In genomic region chr3:23915537-23916108, GRCh38 we compare ENCODE assay signal across 8 cellular contexts. TPM values are rescaled to one million over a fixed set of nuclear protein-coding genes. Genes with fewer than 3 reads are reported as not detected.
DNase-seq lines count a peak whose midpoint lies in the region; FAIRE-seq and TF ChIP-seq lines count a peak whose summit lies in the region.

No MANE protein-coding gene starts in this region.

- peaks cover 35% of the 10 kb centered on the region for H3K36me3 ChIP-seq in HUES64 (ENCODE audit: insufficient read depth, low read length)
- H3K36me3 ChIP-seq in keratinocyte (ENCODE audit: control insufficient read depth in 2 of 2, extremely low read depth in 1 of 2, insufficient read depth in 2 of 2, low read length in 2 of 2): peaks cover 7 to 24% of the 10 kb centered on the region in 2 experiments

- H3K27me3 ChIP-seq in HUES64 (ENCODE audit: insufficient read depth, low read length) (peaks cover 6% of the 10 kb centered on the region), keratinocyte (ENCODE audit: control insufficient read depth, extremely low read depth, insufficient read depth, low read length) (no peaks in the 10 kb centered on the region)

- peaks cover 18% of the 10 kb centered on the region for H3K4me1 ChIP-seq in HUES64 (ENCODE audit: insufficient read depth, low read length)
- H3K4me1 ChIP-seq in keratinocyte (ENCODE audit: control insufficient read depth, extremely low read depth, insufficient read depth, low read length): peaks cover 16% of the 10 kb centered on the region

- H3K4me3 Mint-ChIP-seq in CD14-positive monocyte: peak overlapping the region; percentile 96 to 97
- H3K4me3 Mint-ChIP-seq in activated T-helper 2 cell treated with anti-CD3 and anti-CD28 coated beads, Interferon-gamma antibody, Interleukin-2, Interleukin-4, amounts not matched to agents 10 μg/mL and 5 μg/mL and 100 μg/mL, durations not matched to agents 14 hours and 24 hours and 36 hours (ENCODE audit: low read depth): peak overlapping the region; percentile 96

- no peaks in the 10 kb centered on the region for H3K9me1 ChIP-seq in keratinocyte (ENCODE audit: control insufficient read depth, extremely low read depth, insufficient read depth, low read length)

- intact Hi-C loops in CD14-positive monocyte (cut with micrococcal nuclease): loop anchor here (2.0 to 10.0 kb wide), 2 partner anchors 29 to 49 kb away; partner anchors contain the start of gene NR1D2 (in 1 of the 2)
- intact Hi-C loops in activated T-helper 2 cell treated with anti-CD3 and anti-CD28 coated beads, Interferon-gamma antibody, Interleukin-2, Interleukin-4, amounts not matched to agents 10 μg/mL and 5 μg/mL and 100 μg/mL, durations not matched to agents 14 hours and 24 hours and 36 hours (cut with micrococcal nuclease): loop anchor here (2.0 kb wide), 1 partner anchor 1749 kb away; the partner anchor contains the start of gene TOP2B

- peaks cover 30 to 31% of the 10 kb centered on the region in 2 donors for H3K36me3 Mint-ChIP-seq in CD14-positive monocyte
- peaks cover 39% of the 10 kb centered on the region for H3K36me3 Mint-ChIP-seq in activated T-helper 2 cell treated with anti-CD3 and anti-CD28 coated beads, Interferon-gamma antibody, Interleukin-2, Interleukin-4, amounts not matched to agents 10 μg/mL and 5 μg/mL and 100 μg/mL, durations not matched to agents 14 hours and 24 hours and 36 hours (ENCODE audit: low read depth)

- peak overlapping the region in 2 of 7 donors; percentile 2 to 12 for H3K27ac Mint-ChIP-seq in CD14-positive monocyte
- no peak overlapping the region for H3K27ac Mint-ChIP-seq in activated T-helper 2 cell treated with anti-CD3 and anti-CD28 coated beads, Interferon-gamma antibody, Interleukin-2, Interleukin-4, amounts not matched to agents 10 μg/mL and 5 μg/mL and 100 μg/mL, durations not matched to agents 14 hours and 24 hours and 36 hours

- no peak for FAIRE-seq in keratinocyte (lab: Jason Lieb, UNC)

- peak overlapping the region; percentile 83 for H3K4me2 ChIP-seq in keratinocyte (ENCODE audit: control insufficient read depth, extremely low read depth, insufficient read depth, low read depth, low read length)

- H3K9ac ChIP-seq in HUES64 (ENCODE audit: low read depth, low read length): peak overlapping the region; percentile 87
- H3K9ac ChIP-seq in keratinocyte (ENCODE audit: control insufficient read depth, extremely low read depth, insufficient read depth, low read length): peak overlapping the region; percentile 97

- no peak overlapping the region for H2AFZ ChIP-seq in keratinocyte (ENCODE audit: control insufficient read depth, low read length)

- TF ChIP-seq CTCF in CD14-positive monocyte (IDR thresholded peaks at IDR 0.05) (no peak), keratinocyte (optimal IDR thresholded peaks at IDR 0.05 in 1 of 3, IDR thresholded peaks at IDR 0.05 in 1 of 3, conservative IDR thresholded peaks at IDR 0.05 in 1 of 3; ENCODE audit: extremely low read depth in 1 of 3, insufficient read depth in 2 of 3, low read length in 3 of 3) (no peak)

- H3K9me3 Mint-ChIP-seq in CD14-positive monocyte: peaks cover 0 to 2% (median 0%) of the 10 kb centered on the region in 7 donors
- H3K9me3 Mint-ChIP-seq in activated T-helper 2 cell treated with anti-CD3 and anti-CD28 coated beads, Interferon-gamma antibody, Interleukin-2, Interleukin-4, amounts not matched to agents 10 μg/mL and 5 μg/mL and 100 μg/mL, durations not matched to agents 14 hours and 24 hours and 36 hours: no peaks in the 10 kb centered on the region

- DNase-seq in CD14-positive monocyte (ENCODE audit: low spot score) (no peak), keratinocyte (ENCODE audit: low read depth, low spot score) (no peak), superior temporal gyrus (ENCODE audit: extremely low spot score) (peak; percentile 65), cortex of kidney (lab: John Stamatoyannopoulos, UW) (no peak), GM03348 (ENCODE audit: low spot score) (no peak), germinal center (ENCODE audit: low spot score) (no peak)
- no peak for DNase-seq in activated T-helper 2 cell treated with anti-CD3 and anti-CD28 coated beads, Interferon-gamma antibody, Interleukin-2, Interleukin-4, amounts not matched to agents 10 μg/mL and 5 μg/mL and 100 μg/mL, durations not matched to agents 14 hours and 24 hours and 36 hours (ENCODE audit: low spot score)

- WGBS in HUES64: 39% methylated on average over 7 of the region's 7 CpGs

- peaks cover 17% of the 10 kb centered on the region for H4K20me1 ChIP-seq in keratinocyte (ENCODE audit: control insufficient read depth, extremely low read depth, insufficient read depth, low read length)

- H3K4me1 Mint-ChIP-seq in CD14-positive monocyte: peaks cover 43% of the 10 kb centered on the region
- H3K4me1 Mint-ChIP-seq in activated T-helper 2 cell treated with anti-CD3 and anti-CD28 coated beads, Interferon-gamma antibody, Interleukin-2, Interleukin-4, amounts not matched to agents 10 μg/mL and 5 μg/mL and 100 μg/mL, durations not matched to agents 14 hours and 24 hours and 36 hours (ENCODE audit: low read depth): peaks cover 45% of the 10 kb centered on the region

- dilution Hi-C loops in keratinocyte (cut with MboI; ENCODE audit: extremely low pct_ligation_motif_present, low sequenced_read_pairs): no loop called here

- peaks cover 30% of the 10 kb centered on the region for H3K79me2 ChIP-seq in keratinocyte (ENCODE audit: control insufficient read depth, insufficient read depth, low read length)

- peaks cover 8 to 11% (median 10%) of the 10 kb centered on the region in 3 donors for H3K27me3 Mint-ChIP-seq in CD14-positive monocyte (ENCODE audit: low read depth in 3 of 3)
- peaks cover 16% of the 10 kb centered on the region for H3K27me3 Mint-ChIP-seq in activated T-helper 2 cell treated with anti-CD3 and anti-CD28 coated beads, Interferon-gamma antibody, Interleukin-2, Interleukin-4, amounts not matched to agents 10 μg/mL and 5 μg/mL and 100 μg/mL, durations not matched to agents 14 hours and 24 hours and 36 hours (ENCODE audit: low read depth)

- no peak overlapping the region for H3K27ac ChIP-seq in HUES64 (ENCODE audit: low read depth, low read length)
- no peak overlapping the region for H3K27ac ChIP-seq in keratinocyte (ENCODE audit: control insufficient read depth, insufficient read depth, low read length)

- H3K9me3 ChIP-seq in HUES64 (ENCODE audit: insufficient read depth, low read depth, low read length) (no peaks in the 10 kb centered on the region), keratinocyte (ENCODE audit: control insufficient read depth, low read depth, low read length) (no peaks in the 10 kb centered on the region)

- peak overlapping the region; percentile 78 for H3K4me3 ChIP-seq in HUES64 (ENCODE audit: low read length)
- peak overlapping the region; percentile 70 to 99 (median 91) for H3K4me3 ChIP-seq in keratinocyte (ENCODE audit: control insufficient read depth in 2 of 3, extremely low read depth in 1 of 3, insufficient read depth in 2 of 3, low read depth in 1 of 3, low read length in 3 of 3)

RNA-seq across cellular contexts. Expression of gene NKIRAS1, which starts 1.2 kb away (rescaled TPM):
- 1 to 10 TPM; 1.9 to 2.0 TPM for polyA plus RNA-seq in CD14-positive monocyte
- 4.8 TPM for polyA plus RNA-seq in HUES64 (2013, experiment 1 of 2)
- polyA plus RNA-seq in HUES64 (2013, experiment 2 of 2): 4.8 TPM
- 2.3 TPM in 2 replicates for total RNA-seq in activated T-helper 2 cell treated with anti-CD3 and anti-CD28 coated beads, Interferon-gamma antibody, Interleukin-2, Interleukin-4, amounts not matched to agents 10 μg/mL and 5 μg/mL and 100 μg/mL, durations not matched to agents 14 hours and 24 hours and 36 hours
- polyA plus RNA-seq in keratinocyte: 6.4 to 10.7 TPM (median 7.8 TPM) in 3 replicates
- polyA plus RNA-seq in keratinocyte (2011; ENCODE audit: low read depth): 13.0 TPM
- 7.3 and 12.8 TPM in 2 replicates for polyA plus RNA-seq in keratinocyte (2011; cell fraction: cytosol; rRNA removed)
- 8.1 and 12.8 TPM in 2 replicates for polyA plus RNA-seq in keratinocyte (2011; cell fraction: nucleus; rRNA removed)
- polyA plus RNA-seq in keratinocyte (2012; ENCODE audit: low replicate concordance): 6.0 and 7.7 TPM in 2 replicates
- polyA minus RNA-seq in keratinocyte: 1.3 to 6.6 TPM (median 3.9 TPM) in 3 replicates
- polyA minus RNA-seq in keratinocyte (2011; cell fraction: cytosol; rRNA and poly(A)+ RNA removed): 7.7 TPM
- polyA minus RNA-seq in keratinocyte (2011; cell fraction: nucleus; rRNA and poly(A)+ RNA removed): 3.2 and 7.1 TPM in 2 replicates

RNA-seq across cellular contexts. Expression of gene RPL15, which starts 1.3 kb away (rescaled TPM):
- polyA plus RNA-seq in CD14-positive monocyte (1,000 to 10,000 TPM; 2,781 to 3,161 TPM), keratinocyte (3,052 to 3,406 TPM (median 3,375 TPM) in 3 replicates)
- 2,998 TPM for polyA plus RNA-seq in HUES64 (2013, experiment 1 of 2)
- 3,107 TPM for polyA plus RNA-seq in HUES64 (2013, experiment 2 of 2)
- total RNA-seq in activated T-helper 2 cell treated with anti-CD3 and anti-CD28 coated beads, Interferon-gamma antibody, Interleukin-2, Interleukin-4, amounts not matched to agents 10 μg/mL and 5 μg/mL and 100 μg/mL, durations not matched to agents 14 hours and 24 hours and 36 hours: 1,859 and 1,865 TPM in 2 replicates
- polyA plus RNA-seq in keratinocyte (2011; ENCODE audit: low read depth): 859 TPM
- polyA plus RNA-seq in keratinocyte (2011; cell fraction: cytosol; rRNA removed): 3,790 and 4,140 TPM in 2 replicates
- 1,088 and 1,197 TPM in 2 replicates for polyA plus RNA-seq in keratinocyte (2011; cell fraction: nucleus; rRNA removed)
- 2,404 and 3,418 TPM in 2 replicates for polyA plus RNA-seq in keratinocyte (2012; ENCODE audit: low replicate concordance)
- polyA minus RNA-seq in keratinocyte: 1,221 to 2,039 TPM (median 1,400 TPM) in 3 replicates
- 1,819 TPM for polyA minus RNA-seq in keratinocyte (2011; cell fraction: cytosol; rRNA and poly(A)+ RNA removed)
- polyA minus RNA-seq in keratinocyte (2011; cell fraction: nucleus; rRNA and poly(A)+ RNA removed): 303 and 392 TPM in 2 replicates

RNA-seq across cellular contexts. Expression of gene NR1D2, which starts 29.5 kb away (rescaled TPM):
- polyA plus RNA-seq in CD14-positive monocyte (1 to 10 TPM; 4.1 to 5.4 TPM), keratinocyte (3.8 to 10.3 TPM (median 8.7 TPM) in 3 replicates)
- polyA plus RNA-seq in HUES64 (2013, experiment 1 of 2): 11.2 TPM
- 14.1 TPM for polyA plus RNA-seq in HUES64 (2013, experiment 2 of 2)
- 2.5 and 3.3 TPM in 2 replicates for total RNA-seq in activated T-helper 2 cell treated with anti-CD3 and anti-CD28 coated beads, Interferon-gamma antibody, Interleukin-2, Interleukin-4, amounts not matched to agents 10 μg/mL and 5 μg/mL and 100 μg/mL, durations not matched to agents 14 hours and 24 hours and 36 hours
- polyA plus RNA-seq in keratinocyte (2011; ENCODE audit: low read depth): 27.1 TPM
- 4.8 and 6.8 TPM in 2 replicates for polyA plus RNA-seq in keratinocyte (2011; cell fraction: cytosol; rRNA removed)
- polyA plus RNA-seq in keratinocyte (2011; cell fraction: nucleus; rRNA removed): 4.8 and 6.0 TPM in 2 replicates
- polyA plus RNA-seq in keratinocyte (2012; ENCODE audit: low replicate concordance): 7.4 and 18.1 TPM in 2 replicates
- polyA minus RNA-seq in keratinocyte: 4.6 to 28.4 TPM (median 7.6 TPM) in 3 replicates
- 13.6 TPM for polyA minus RNA-seq in keratinocyte (2011; cell fraction: cytosol; rRNA and poly(A)+ RNA removed)
- 5.4 and 16.9 TPM in 2 replicates for polyA minus RNA-seq in keratinocyte (2011; cell fraction: nucleus; rRNA and poly(A)+ RNA removed)
